In the genomic region with DNA sequence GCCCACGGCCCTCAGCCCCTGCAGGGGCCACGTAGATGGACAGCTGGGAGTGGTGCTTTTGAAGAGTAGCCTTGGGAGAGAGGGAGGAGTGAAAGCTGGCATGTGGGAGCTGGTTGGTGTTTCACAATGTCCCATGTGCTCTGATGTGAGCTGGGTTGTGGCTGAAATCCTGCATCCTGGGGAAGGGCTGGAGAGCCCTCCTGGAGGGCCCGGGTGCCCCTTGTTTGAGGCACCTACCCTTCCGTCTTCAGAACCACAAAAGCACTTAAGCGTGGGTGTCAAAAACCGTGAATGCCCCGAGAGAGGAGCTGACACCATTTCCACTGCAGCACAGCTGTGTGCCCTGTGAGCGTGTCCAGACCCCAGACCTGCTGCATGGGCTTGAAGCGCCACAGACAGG, we compare ENCODE assay signal across 21 cellular contexts.
DNase-seq lines count a peak whose midpoint lies in the region; ATAC-seq and TF ChIP-seq lines count a peak whose summit lies in the region.
"Had no signal": no experiment of that assay in that cellular context is flagged by ENCODE, and none has a peak within 500 bp of the region (broad histone marks: within the 10 kb centered on the region; RNA-seq: fewer than 3 reads in every experiment).

No MANE protein-coding gene starts in this region.

- DNase-seq in MCF 10A (ENCODE audit: unreplicated experiment) (peak; percentile 30), breast epithelium (ENCODE audit: low spot score in 2 of 2) (no peak), UCSD-AML1 (lab: John Stamatoyannopoulos, UW; ENCODE audit: unreplicated experiment) (peak; percentile 46), left lobe of liver (ENCODE audit: low spot score) (no peak), type B pancreatic cell (ENCODE audit: extremely low spot score, unreplicated experiment) (no peak)
- no peak for DNase-seq in activated CD4-positive, CD25-positive, alpha-beta regulatory T cell treated with anti-CD3 and anti-CD28 coated beads, Interleukin-2, amount 50 U/mL, for 72 hours
- DNase-seq: activated CD4-positive, CD25-positive, alpha-beta regulatory T cell; amygdala; CD4-positive, alpha-beta T cell; cerebellar nuclear complex; DMS53; effector CD8-positive, alpha-beta T cell; kidney; NCI-H2029 treated with DMSO at 0.1 percent for 48 hours; NCI-H524; upper lobe of left lung had no signal

- TF ChIP-seq CTCF in MCF 10A (IDR thresholded peaks at IDR 0.05; ENCODE audit: unreplicated experiment) (no peak), breast epithelium (IDR thresholded peaks at IDR 0.05) (no peak), type B pancreatic cell (conservative IDR thresholded peaks at IDR 0.05) (no peak)

- no peak for TF ChIP-seq POLR2A in breast epithelium (IDR thresholded peaks at IDR 0.05)

- H3K27ac Mint-ChIP-seq in MCF 10A (ENCODE audit: low read depth, unreplicated experiment) = no peak overlapping the region
- H3K27ac Mint-ChIP-seq in type B pancreatic cell = peak overlapping the region; percentile 33
- H3K27ac Mint-ChIP-seq: CD4-positive, alpha-beta T cell; neural progenitor cell had no signal

- H3K36me3 Mint-ChIP-seq in MCF 10A (ENCODE audit: insufficient read depth, unreplicated experiment) (no peaks in the 10 kb centered on the region), type B pancreatic cell (no peaks in the 10 kb centered on the region)
- H3K36me3 Mint-ChIP-seq: neural progenitor cell had no signal

- no peak overlapping the region for H3K27ac ChIP-seq in breast epithelium
- H3K27ac ChIP-seq: neural progenitor cell, upper lobe of left lung had no signal

- no peak overlapping the region for H3K4me3 ChIP-seq in breast epithelium
- H3K4me3 ChIP-seq: MG63, neural progenitor cell, SJSA1, upper lobe of left lung had no signal

- intact Hi-C loops in MCF 10A (cut with micrococcal nuclease) (no loop called here), breast epithelium (cut with DNase I; ENCODE audit: low total_unique reads) (no loop called here)

- peaks cover 10% of the 10 kb centered on the region for H3K4me1 Mint-ChIP-seq in MCF 10A (ENCODE audit: insufficient read depth, unreplicated experiment)
- peaks cover 16% of the 10 kb centered on the region for H3K4me1 Mint-ChIP-seq in type B pancreatic cell (ENCODE audit: unreplicated experiment)

- no peaks in the 10 kb centered on the region for H3K36me3 ChIP-seq in breast epithelium
- H3K36me3 ChIP-seq: MG63, neural progenitor cell, SJSA1, upper lobe of left lung had no signal

- CTCF ChIA-PET in MCF 10A (lab: Yijun Ruan, JAX) = no interaction called here

- no peaks in the 10 kb centered on the region for H3K9me3 Mint-ChIP-seq in MCF 10A (ENCODE audit: unreplicated experiment)
- H3K9me3 Mint-ChIP-seq in type B pancreatic cell = no peaks in the 10 kb centered on the region
- H3K9me3 Mint-ChIP-seq: CD4-positive, alpha-beta T cell; neural progenitor cell had no signal

- H3K27me3 Mint-ChIP-seq in MCF 10A (ENCODE audit: insufficient read depth, unreplicated experiment) = no peaks in the 10 kb centered on the region
- H3K27me3 Mint-ChIP-seq in type B pancreatic cell = peaks cover 26% of the 10 kb centered on the region

- peak; percentile 21 for ATAC-seq in left lobe of liver
- no peak for ATAC-seq in GM21737 (IDR thresholded peaks at IDR 0.05; ENCODE audit: unreplicated experiment)
- no peak for ATAC-seq in HG02759 (IDR thresholded peaks at IDR 0.05; ENCODE audit: unreplicated experiment)

- BruUV-seq in MCF 10A (replicated peaks; lab: Mats Ljungman, UMichigan) = no TSS peak

- no peaks in the 10 kb centered on the region for H3K9me3 ChIP-seq in breast epithelium
- H3K9me3 ChIP-seq: MG63, SJSA1, upper lobe of left lung had no signal

- H3K4me3 Mint-ChIP-seq in MCF 10A (ENCODE audit: unreplicated experiment) (no peak overlapping the region), type B pancreatic cell (no peak overlapping the region)
- H3K4me3 Mint-ChIP-seq: CD4-positive, alpha-beta T cell; neural progenitor cell had no signal

- no peaks in the 10 kb centered on the region for H3K4me1 ChIP-seq in breast epithelium
- H3K4me1 ChIP-seq: neural progenitor cell had no signal

- POLR2A ChIA-PET in MCF 10A (lab: Yijun Ruan, JAX) = no interaction called here

- no peaks in the 10 kb centered on the region for H3K27me3 ChIP-seq in breast epithelium
- H3K27me3 ChIP-seq: MG63, neural progenitor cell, SJSA1, upper lobe of left lung had no signal

Comparison
In these comparisons a context has a peak if more than half of its experiments do, and no peak if none do; other contexts are left out.
1. DNase-seq: peak in MCF 10A (single experiment) and UCSD-AML1 (single experiment); none in breast epithelium (0 of 2), left lobe of liver (single experiment), type B pancreatic cell (single experiment) and activated CD4-positive, CD25-positive, alpha-beta regulatory T cell treated with anti-CD3 and anti-CD28 coated beads, Interleukin-2, amount 50 U/mL, for 72 hours (single experiment).